ENCODE assay signal across 8 cellular contexts in genomic region chr12:54412786-54413185, GRCh38. TPM values are rescaled to one million over a fixed set of nuclear protein-coding genes. Genes with fewer than 3 reads are reported as not detected.
DNase-seq lines count a peak whose midpoint lies in the region; ATAC-seq and TF ChIP-seq lines count a peak whose summit lies in the region.

No MANE protein-coding gene starts in this region.

- peak overlapping the region; percentile 62 for H3K4me3 Mint-ChIP-seq in activated T-cell treated with anti-CD3 and anti-CD28 coated beads, Interleukin-2, amount 50 U/mL, for 24 hours
- peak overlapping the region; percentile 69 for H3K4me3 Mint-ChIP-seq in memory B cell

- WGBS in tibial nerve, 2 donors = 65 to 67% methylated on average over 3 of the region's 3 CpGs

- no peaks in the 10 kb centered on the region for H3K9me3 Mint-ChIP-seq in activated T-cell treated with anti-CD3 and anti-CD28 coated beads, Interleukin-2, amount 50 U/mL, for 24 hours
- H3K9me3 Mint-ChIP-seq in memory B cell = no peaks in the 10 kb centered on the region

- H3K27me3 ChIP-seq in ascending aorta (no peaks in the 10 kb centered on the region), tibial nerve (no peaks in the 10 kb centered on the region)

- TF ChIP-seq EP300 in tibial nerve (IDR thresholded peaks at IDR 0.05) = no peak

- DNase-seq in activated T-cell treated with anti-CD3 and anti-CD28 coated beads, Interleukin-2, amount 50 U/mL, for 24 hours = no peak
- DNase-seq in activated T-cell treated with anti-CD3 and anti-CD28 coated beads, Interleukin-2, amount 50 U/mL, for 1 hour = no peak
- no peak for DNase-seq in ascending aorta (ENCODE audit: low spot score in 2 of 2)
- DNase-seq in memory B cell (ENCODE audit: low spot score in 2 of 2) = no peak
- DNase-seq in tibial nerve (ENCODE audit: low spot score in 2 of 2) = no peak
- DNase-seq in activated CD8-positive, alpha-beta memory T cell treated with anti-CD3 and anti-CD28 coated beads, Interleukin-2, amount 50 U/mL, for 48 hours = no peak
- DNase-seq in ecto neural progenitor cell (ENCODE audit: low spot score) = no peak

- TF ChIP-seq CTCF in ascending aorta (IDR thresholded peaks at IDR 0.05) = no peak
- no peak for TF ChIP-seq CTCF in tibial nerve (IDR thresholded peaks at IDR 0.05)

- H3K4me1 ChIP-seq in ascending aorta (peaks cover 24 to 53% of the 10 kb centered on the region in 2 donors), tibial nerve (peaks cover 0 to 83% (median 50%) of the 10 kb centered on the region in 4 donors)

- H3K4me3 ChIP-seq in ascending aorta = peak overlapping the region; percentile 70 to 98
- peak overlapping the region in 1 of 4 donors; percentile 34 for H3K4me3 ChIP-seq in tibial nerve

- intact Hi-C loops in ascending aorta (cut with DNase I) = no loop called here

- ATAC-seq in memory B cell (ENCODE audit: low read depth) (peak; percentile 31), GM18861 (IDR thresholded peaks at IDR 0.05; ENCODE audit: unreplicated experiment) (no peak)

- peaks cover 67% of the 10 kb centered on the region for H3K4me1 Mint-ChIP-seq in activated T-cell treated with anti-CD3 and anti-CD28 coated beads, Interleukin-2, amount 50 U/mL, for 24 hours (ENCODE audit: low read depth)
- peaks cover 50% of the 10 kb centered on the region for H3K4me1 Mint-ChIP-seq in memory B cell

- no peaks in the 10 kb centered on the region for H3K27me3 Mint-ChIP-seq in activated T-cell treated with anti-CD3 and anti-CD28 coated beads, Interleukin-2, amount 50 U/mL, for 24 hours
- H3K27me3 Mint-ChIP-seq in memory B cell = no peaks in the 10 kb centered on the region

- no peak for TF ChIP-seq POLR2A in tibial nerve (IDR thresholded peaks at IDR 0.05)

- H3K36me3 ChIP-seq in ascending aorta (peaks cover 65 to 95% of the 10 kb centered on the region in 2 donors), tibial nerve (peaks cover 0 to 32% (median 0%) of the 10 kb centered on the region in 3 donors)

- H3K27ac Mint-ChIP-seq in activated T-cell treated with anti-CD3 and anti-CD28 coated beads, Interleukin-2, amount 50 U/mL, for 24 hours = peak overlapping the region; percentile 91
- H3K27ac Mint-ChIP-seq in memory B cell = peak overlapping the region; percentile 66

- H3K36me3 Mint-ChIP-seq in activated T-cell treated with anti-CD3 and anti-CD28 coated beads, Interleukin-2, amount 50 U/mL, for 24 hours (ENCODE audit: low read depth) = peaks cover 20% of the 10 kb centered on the region
- H3K36me3 Mint-ChIP-seq in memory B cell = no peaks in the 10 kb centered on the region

- H3K27ac ChIP-seq in ascending aorta = peak overlapping the region; percentile 37 to 97
- peak overlapping the region; percentile 48 to 84 (median 76) for H3K27ac ChIP-seq in tibial nerve

- H3K9me3 ChIP-seq in ascending aorta (no peaks in the 10 kb centered on the region), tibial nerve (no peaks in the 10 kb centered on the region)

RNA-seq across cellular contexts. Expression of gene ITGA5, which starts 6.3 kb away (rescaled TPM):
- total RNA-seq in ascending aorta (973 TPM), tibial nerve (100 to 1,000 TPM in 3 of 4 donors, 10 to 100 TPM in 1; 73.6 to 145 (median 123) TPM)

RNA-seq across cellular contexts. Expression of gene ZNF385A, which starts 28.3 kb away (rescaled TPM):
- total RNA-seq in ascending aorta (53.2 TPM), tibial nerve (10 to 100 TPM in 3 of 4 donors, 1 to 10 TPM in 1; 9.0 to 19.8 (median 13.5) TPM)

RNA-seq across cellular contexts. Expression of gene GPR84, which starts 48.5 kb away (rescaled TPM):
- not detected for total RNA-seq in ascending aorta
- total RNA-seq in tibial nerve = under 1 TPM in 1 of 4 donors, not detected in 3; 0.42 TPM
